In the genomic region with DNA sequence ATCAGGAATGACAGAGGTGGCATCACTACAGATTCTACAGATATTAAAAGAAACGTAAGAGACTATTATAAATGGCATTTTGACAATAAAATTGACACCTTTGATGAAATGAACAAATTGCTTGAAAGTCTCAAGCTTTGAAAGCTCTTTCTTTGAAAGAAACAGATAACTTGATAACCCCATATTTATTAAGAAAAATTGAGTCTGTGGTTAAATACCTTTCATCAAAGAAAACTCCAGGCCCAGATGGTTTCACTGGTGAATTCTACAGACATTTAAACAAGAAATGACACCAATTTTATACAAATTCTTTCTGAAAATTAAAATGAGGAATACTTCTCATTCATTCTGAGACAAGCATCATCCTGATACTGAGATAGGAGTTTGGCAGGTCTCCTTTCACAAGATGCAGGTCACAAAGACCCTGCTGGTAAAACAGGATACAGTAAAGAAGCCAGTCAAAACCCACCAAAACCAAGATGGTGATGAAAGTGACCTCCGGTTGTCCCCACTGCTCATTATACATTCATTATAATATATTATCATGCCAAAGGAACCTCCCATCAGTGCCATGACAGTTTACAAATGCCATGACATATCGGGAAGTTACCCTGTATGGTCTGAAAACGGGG, we compare ENCODE assay signal across 16 cellular contexts.
DNase-seq lines count a peak whose midpoint lies in the region; ATAC-seq, FAIRE-seq and TF ChIP-seq lines count a peak whose summit lies in the region.
"Had no signal": no experiment of that assay in that cellular context is flagged by ENCODE, and none has a peak within 500 bp of the region (broad histone marks: within the 10 kb centered on the region; RNA-seq: fewer than 3 reads in every experiment).

No MANE protein-coding gene starts in this region.

- H3K4me3 Mint-ChIP-seq in stimulated activated naive CD8-positive, alpha-beta T cell treated with anti-CD3 and anti-CD28 coated beads, Interleukin-15, amount 100 ng/mL, for 72 hours = no peak overlapping the region
- no peak overlapping the region for H3K4me3 Mint-ChIP-seq in natural killer cell
- H3K4me3 Mint-ChIP-seq: CD14-positive monocyte, HFFc6 had no signal

- H3K4me1 ChIP-seq in prostate gland (replicated peaks) (no peaks in the 10 kb centered on the region), ascending aorta (no peaks in the 10 kb centered on the region)

- H3K27me3 Mint-ChIP-seq in stimulated activated naive CD8-positive, alpha-beta T cell treated with anti-CD3 and anti-CD28 coated beads, Interleukin-15, amount 100 ng/mL, for 72 hours = no peaks in the 10 kb centered on the region
- no peaks in the 10 kb centered on the region for H3K27me3 Mint-ChIP-seq in natural killer cell (ENCODE audit: low read depth in 2 of 2)
- H3K27me3 Mint-ChIP-seq: CD4-positive, alpha-beta memory T cell had no signal

- intact Hi-C loops in natural killer cell (cut with micrococcal nuclease) (no loop called here), prostate gland (cut with DNase I) (no loop called here), ascending aorta (cut with DNase I) (no loop called here)

- H3K4me1 Mint-ChIP-seq in stimulated activated naive CD8-positive, alpha-beta T cell treated with anti-CD3 and anti-CD28 coated beads, Interleukin-15, amount 100 ng/mL, for 72 hours = peaks cover 8% of the 10 kb centered on the region
- peaks cover 14 to 31% of the 10 kb centered on the region in 2 donors for H3K4me1 Mint-ChIP-seq in natural killer cell

- DNase-seq in stimulated activated naive CD8-positive, alpha-beta T cell treated with anti-CD3 and anti-CD28 coated beads, Interleukin-15, amount 100 ng/mL, for 72 hours = no peak
- DNase-seq in stimulated activated naive CD8-positive, alpha-beta T cell treated with anti-CD3 and anti-CD28 coated beads, Interleukin-15, Interleukin-2, amounts not matched to agents 100 U/mL and 50 U/mL, for 24 hours = no peak
- DNase-seq in natural killer cell (no peak), prostate gland (ENCODE audit: low spot score) (no peak), ascending aorta (ENCODE audit: low spot score in 2 of 2) (no peak)
- DNase-seq: AML-193; CD4-positive, alpha-beta memory T cell; DMS79 treated with DMSO at 0.1 percent for 48 hours; GF-D8; HCEC 1CT; HFFc6 had no signal

- no peak for TF ChIP-seq POLR2A in prostate gland (IDR thresholded peaks at IDR 0.05)

- H3K4me3 ChIP-seq in prostate gland = no peak overlapping the region
- no peak overlapping the region for H3K4me3 ChIP-seq in ascending aorta
- H3K4me3 ChIP-seq: A549 had no signal

- TF ChIP-seq CTCF in natural killer cell (IDR thresholded peaks at IDR 0.05) (no peak), prostate gland (IDR thresholded peaks at IDR 0.05) (no peak), ascending aorta (IDR thresholded peaks at IDR 0.05) (no peak)

- no peaks in the 10 kb centered on the region for H3K27me3 ChIP-seq in prostate gland (replicated peaks; ENCODE audit: insufficient read depth)
- no peaks in the 10 kb centered on the region for H3K27me3 ChIP-seq in ascending aorta

- no peaks in the 10 kb centered on the region for H3K36me3 Mint-ChIP-seq in natural killer cell

- no peak overlapping the region for H3K27ac ChIP-seq in prostate gland
- H3K27ac ChIP-seq in ascending aorta = no peak overlapping the region
- H3K27ac ChIP-seq: 22Rv1, A549 had no signal

- peak; percentile 45 for FAIRE-seq in TTC549 (lab: Jason Lieb, UNC)
- FAIRE-seq: A549 had no signal

- 96% methylated on average over 4 of the region's 4 CpGs for WGBS in prostate gland

- no peak overlapping the region for H3K27ac Mint-ChIP-seq in stimulated activated naive CD8-positive, alpha-beta T cell treated with anti-CD3 and anti-CD28 coated beads, Interleukin-15, amount 100 ng/mL, for 72 hours
- peak overlapping the region; percentile 59 to 61 for H3K27ac Mint-ChIP-seq in natural killer cell
- H3K27ac Mint-ChIP-seq: HFFc6 had no signal

- peak; percentile 46 for ATAC-seq in stimulated activated naive CD8-positive, alpha-beta T cell treated with anti-CD3 and anti-CD28 coated beads, Interleukin-15, amount 100 ng/mL, for 72 hours
- no peak for ATAC-seq in stimulated activated naive CD8-positive, alpha-beta T cell treated with anti-CD3 and anti-CD28 coated beads, Interleukin-15, Interleukin-2, amounts not matched to agents 100 U/mL and 50 U/mL, for 24 hours
- ATAC-seq in natural killer cell (no peak), GM21360 (IDR thresholded peaks at IDR 0.05; ENCODE audit: unreplicated experiment) (no peak)
- ATAC-seq: A549 had no signal

- H3K36me3 ChIP-seq in prostate gland (no peaks in the 10 kb centered on the region), ascending aorta (peaks cover 2 to 24% of the 10 kb centered on the region in 2 donors)

- peaks cover 4 to 14% of the 10 kb centered on the region in 2 donors for H3K9me3 Mint-ChIP-seq in stimulated activated naive CD8-positive, alpha-beta T cell treated with anti-CD3 and anti-CD28 coated beads, Interleukin-15, amount 100 ng/mL, for 72 hours
- no peaks in the 10 kb centered on the region for H3K9me3 Mint-ChIP-seq in natural killer cell

- H3K9me3 ChIP-seq in prostate gland (no peaks in the 10 kb centered on the region), ascending aorta (peaks cover 4 to 11% of the 10 kb centered on the region in 2 donors)
- H3K9me3 ChIP-seq: A549 had no signal

Comparison
In these comparisons a context has a peak if more than half of its experiments do, and no peak if none do; other contexts are left out.
1. H3K27ac Mint-ChIP-seq: peak in natural killer cell (2 of 2); none in stimulated activated naive CD8-positive, alpha-beta T cell treated with anti-CD3 and anti-CD28 coated beads, Interleukin-15, amount 100 ng/mL, for 72 hours (0 of 2).